Comparison of ENCODE assay signal across 9 cellular contexts in the genomic region with DNA sequence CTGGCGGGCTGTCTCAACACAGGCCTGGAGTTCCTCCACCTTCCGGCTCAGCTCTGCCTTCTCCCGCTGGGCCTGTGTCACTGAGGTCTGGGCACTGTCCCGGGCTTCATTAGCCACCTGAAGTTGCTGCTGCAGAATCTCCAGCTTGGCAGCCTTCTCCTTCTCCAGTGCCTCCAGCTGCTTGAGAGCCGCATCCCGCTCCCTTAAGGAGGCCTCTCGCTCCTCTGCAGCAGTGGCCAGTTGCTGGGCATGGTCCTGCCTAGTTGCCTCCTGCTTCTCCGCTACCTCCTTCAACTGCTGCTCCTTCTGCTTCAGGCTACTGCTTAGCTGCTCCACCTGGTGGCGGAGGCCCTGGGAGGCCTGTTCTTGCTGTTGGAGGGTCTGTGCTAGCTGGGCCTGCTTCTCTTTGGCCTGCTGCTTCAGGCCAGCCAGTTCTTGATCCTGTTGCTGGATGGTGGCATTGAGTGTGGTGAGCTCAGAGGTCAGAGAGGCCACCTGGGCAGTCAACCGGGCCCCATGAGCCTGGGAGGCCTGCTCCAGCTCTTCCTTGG. TPM values are rescaled to one million over a fixed set of nuclear protein-coding genes. Genes with fewer than 3 reads are reported as not detected.
A peak's percentile ranks its signal among the peaks of the same experiment; 100 is the strongest.
DNase-seq lines count a peak whose midpoint lies in the region; ATAC-seq, FAIRE-seq and TF ChIP-seq lines count a peak whose summit lies in the region.
"Had no signal": no experiment of that assay in that cellular context is flagged by ENCODE, and none has a peak within 500 bp of the region (broad histone marks: within the 10 kb centered on the region; RNA-seq: fewer than 3 reads in every experiment).

No MANE protein-coding gene starts in this region.

- H3K27ac Mint-ChIP-seq in IgD-negative memory B cell: peak overlapping the region in 2 of 3 donors; percentile 8 to 76
- H3K27ac Mint-ChIP-seq in natural killer cell treated with Interleukin-12 subunit alpha and Interleukin-12 subunit beta and Interleukin-15 and Interleukin-18, amount 100 ng/mL, for 72 hours: no peak overlapping the region

- peaks cover 83% of the 10 kb centered on the region for H3K36me3 ChIP-seq in bronchial epithelial cell (ENCODE audit: control insufficient read depth, insufficient read depth, low read length)

- peak; percentile 58 for DNase-seq in G401 (ENCODE audit: low spot score)
- DNase-seq in bronchial epithelial cell (ENCODE audit: low read depth): no peak
- peak; percentile 23 for DNase-seq in natural killer cell treated with Interleukin-12 subunit alpha and Interleukin-12 subunit beta and Interleukin-15 and Interleukin-18, amount 100 ng/mL, for 72 hours (ENCODE audit: low spot score)
- DNase-seq in NCI-H1417 (lab: John Stamatoyannopoulos, UW): no peak
- DNase-seq: cortex of kidney, small intestine had no signal

- peaks cover 0 to 1% (median 0%) of the 10 kb centered on the region in 3 donors for H3K4me1 Mint-ChIP-seq in IgD-negative memory B cell
- peaks cover 0 to 21% of the 10 kb centered on the region in 2 donors for H3K4me1 Mint-ChIP-seq in natural killer cell treated with Interleukin-12 subunit alpha and Interleukin-12 subunit beta and Interleukin-15 and Interleukin-18, amount 100 ng/mL, for 72 hours (ENCODE audit: low read depth in 2 of 2)

- no peaks in the 10 kb centered on the region for H3K27me3 Mint-ChIP-seq in IgD-negative memory B cell
- no peaks in the 10 kb centered on the region for H3K27me3 Mint-ChIP-seq in natural killer cell treated with Interleukin-12 subunit alpha and Interleukin-12 subunit beta and Interleukin-15 and Interleukin-18, amount 100 ng/mL, for 72 hours

- peaks cover 9% of the 10 kb centered on the region for H3K36me3 Mint-ChIP-seq in IgD-negative memory B cell
- peaks cover 25% of the 10 kb centered on the region for H3K36me3 Mint-ChIP-seq in natural killer cell treated with Interleukin-12 subunit alpha and Interleukin-12 subunit beta and Interleukin-15 and Interleukin-18, amount 100 ng/mL, for 72 hours

- FAIRE-seq in bronchial epithelial cell (lab: Jason Lieb, UNC): no peak
- FAIRE-seq: small intestine had no signal

- in situ Hi-C loops in G401 (cut with HindIII; ENCODE audit: low sequenced_read_pairs): no loop called here

- H3K27me3 ChIP-seq in bronchial epithelial cell (ENCODE audit: control insufficient read depth, insufficient read depth, low read length): no peaks in the 10 kb centered on the region

- H3K4me3 Mint-ChIP-seq in IgD-negative memory B cell: no peak overlapping the region
- H3K4me3 Mint-ChIP-seq in natural killer cell treated with Interleukin-12 subunit alpha and Interleukin-12 subunit beta and Interleukin-15 and Interleukin-18, amount 100 ng/mL, for 72 hours: no peak overlapping the region

- no peaks in the 10 kb centered on the region for H3K9me3 Mint-ChIP-seq in IgD-negative memory B cell
- no peaks in the 10 kb centered on the region for H3K9me3 Mint-ChIP-seq in natural killer cell treated with Interleukin-12 subunit alpha and Interleukin-12 subunit beta and Interleukin-15 and Interleukin-18, amount 100 ng/mL, for 72 hours

- ATAC-seq in natural killer cell treated with Interleukin-12 subunit alpha and Interleukin-12 subunit beta and Interleukin-15 and Interleukin-18, amount 100 ng/mL, for 72 hours: no peak
- ATAC-seq in HG02678 (IDR thresholded peaks at IDR 0.05; ENCODE audit: unreplicated experiment) (no peak), HG03175 (IDR thresholded peaks at IDR 0.05; ENCODE audit: unreplicated experiment) (no peak)

- TF ChIP-seq CTCF in bronchial epithelial cell (IDR thresholded peaks at IDR 0.05; ENCODE audit: insufficient read depth, low read length, severe bottlenecking): peak; percentile 44

- no peak overlapping the region for H3K4me3 ChIP-seq in bronchial epithelial cell (ENCODE audit: low read depth, low read length)

RNA-seq across cellular contexts. Expression of gene IL18BP, which starts 16.9 kb away (rescaled TPM):
- 0.25 and 5.6 TPM in 2 replicates for total RNA-seq in G401 (2014; rRNA removed; shearing (Covaris generic))
- polyA plus RNA-seq in IgD-negative memory B cell: 41.5 TPM
- 1.4 and 2.1 TPM in 2 replicates for total RNA-seq in bronchial epithelial cell
- 10 to 100 TPM; 16.5 to 20.6 TPM for total RNA-seq in natural killer cell treated with Interleukin-12 subunit alpha and Interleukin-12 subunit beta and Interleukin-15 and Interleukin-18, amount 100 ng/mL, for 72 hours

Comparison
In these comparisons a context has a peak if more than half of its experiments do, and no peak if none do; other contexts are left out.
1. DNase-seq: peak in G401 (single experiment) and natural killer cell treated with Interleukin-12 subunit alpha and Interleukin-12 subunit beta and Interleukin-15 and Interleukin-18, amount 100 ng/mL, for 72 hours (single experiment); none in bronchial epithelial cell (single experiment) and NCI-H1417 (0 of 3).
2. H3K27ac Mint-ChIP-seq: peak in IgD-negative memory B cell (2 of 3); none in natural killer cell treated with Interleukin-12 subunit alpha and Interleukin-12 subunit beta and Interleukin-15 and Interleukin-18, amount 100 ng/mL, for 72 hours (0 of 2).